In genomic region chr12:41064411-41064810, GRCh38 we compare ENCODE assay signal across 23 cellular contexts.
DNase-seq lines count a peak whose midpoint lies in the region; TF ChIP-seq lines count a peak whose summit lies in the region.
"Had no signal": no experiment of that assay in that cellular context is flagged by ENCODE, and none has a peak within 500 bp of the region (broad histone marks: within the 10 kb centered on the region; RNA-seq: fewer than 3 reads in every experiment).

No MANE protein-coding gene starts in this region.

- H3K4me3 Mint-ChIP-seq in progenitor cell of endocrine pancreas (ENCODE audit: low read depth) = no peak overlapping the region
- H3K4me3 Mint-ChIP-seq: CD14-positive monocyte; CD4-positive, alpha-beta memory T cell; CD4-positive, CD25-positive, alpha-beta regulatory T cell; CD8-positive, alpha-beta memory T cell had no signal

- DNase-seq in progenitor cell of endocrine pancreas (ENCODE audit: low spot score, unreplicated experiment) (no peak), NCI-H1930 (lab: John Stamatoyannopoulos, UW) (no peak)
- no peak for DNase-seq in activated CD4-positive, alpha-beta T cell treated with anti-CD3 and anti-CD28 coated beads, Interleukin-2, amount 50 U/mL, for 1 hour
- DNase-seq: 8988T; ACHN; BE2C; C1 segment of cervical spinal cord; CD4-positive, alpha-beta memory T cell; CD4-positive, CD25-positive, alpha-beta regulatory T cell; CD8-positive, alpha-beta memory T cell; COR-L47; DMS 273 treated with DMSO at 0.1 percent for 48 hours; DMS153; DMS53; DMS79; DND-41; EL; GDM1 had no signal

- peak overlapping the region; percentile 51 for H3K27ac ChIP-seq in muscle layer of colon (ENCODE audit: low read depth, low read length)
- H3K27ac ChIP-seq in rectal smooth muscle tissue (ENCODE audit: low read depth, low read length) = peak overlapping the region; percentile 65
- H3K27ac ChIP-seq: BLaER1 had no signal

- H3K36me3 ChIP-seq in muscle layer of colon (ENCODE audit: insufficient read depth, low read length) = no peaks in the 10 kb centered on the region
- no peaks in the 10 kb centered on the region for H3K36me3 ChIP-seq in rectal smooth muscle tissue (ENCODE audit: control insufficient read depth, insufficient read depth, low read length)
- H3K36me3 ChIP-seq: BE2C, BLaER1 had no signal

- no peak overlapping the region for H3K27ac Mint-ChIP-seq in progenitor cell of endocrine pancreas
- H3K27ac Mint-ChIP-seq: CD14-positive monocyte; CD4-positive, alpha-beta memory T cell; CD4-positive, CD25-positive, alpha-beta regulatory T cell; CD8-positive, alpha-beta memory T cell had no signal

- H3K9ac ChIP-seq in muscle layer of colon (ENCODE audit: low read length) (no peak overlapping the region), rectal smooth muscle tissue (ENCODE audit: low read length) (no peak overlapping the region)
- H3K9ac ChIP-seq: BLaER1 had no signal

- H3K36me3 Mint-ChIP-seq in progenitor cell of endocrine pancreas (ENCODE audit: insufficient read depth) = no peaks in the 10 kb centered on the region
- H3K36me3 Mint-ChIP-seq: CD14-positive monocyte; CD4-positive, alpha-beta memory T cell; CD4-positive, CD25-positive, alpha-beta regulatory T cell; CD8-positive, alpha-beta memory T cell had no signal

- H3K4me1 ChIP-seq in muscle layer of colon (ENCODE audit: insufficient read depth, low read length) = no peaks in the 10 kb centered on the region
- no peaks in the 10 kb centered on the region for H3K4me1 ChIP-seq in rectal smooth muscle tissue (ENCODE audit: control insufficient read depth, insufficient read depth, low read length)
- H3K4me1 ChIP-seq: BE2C, BLaER1 had no signal

- H3K9me3 ChIP-seq in muscle layer of colon (ENCODE audit: low read length) = no peaks in the 10 kb centered on the region
- H3K9me3 ChIP-seq: BE2C, BLaER1 had no signal

- H3K9me3 Mint-ChIP-seq in progenitor cell of endocrine pancreas (ENCODE audit: low read depth) = no peaks in the 10 kb centered on the region

- H3K27me3 ChIP-seq in muscle layer of colon (ENCODE audit: control insufficient read depth in 1 of 2, insufficient read depth in 2 of 2, low read length in 2 of 2) (no peaks in the 10 kb centered on the region), rectal smooth muscle tissue (ENCODE audit: control insufficient read depth, insufficient read depth, low read length) (no peaks in the 10 kb centered on the region)
- H3K27me3 ChIP-seq: BE2C, BLaER1 had no signal

- no peaks in the 10 kb centered on the region for H3K27me3 Mint-ChIP-seq in progenitor cell of endocrine pancreas
- H3K27me3 Mint-ChIP-seq: CD4-positive, alpha-beta memory T cell; CD4-positive, CD25-positive, alpha-beta regulatory T cell; CD8-positive, alpha-beta memory T cell had no signal

- H3K4me3 ChIP-seq in muscle layer of colon (ENCODE audit: low read depth in 1 of 2, low read length in 2 of 2) = no peak overlapping the region
- H3K4me3 ChIP-seq in rectal smooth muscle tissue (ENCODE audit: low read length) = no peak overlapping the region
- H3K4me3 ChIP-seq: BLaER1, GM12878 had no signal

- peaks cover 14% of the 10 kb centered on the region for H3K4me1 Mint-ChIP-seq in progenitor cell of endocrine pancreas (ENCODE audit: low read depth)
- H3K4me1 Mint-ChIP-seq: CD14-positive monocyte; CD4-positive, alpha-beta memory T cell; CD4-positive, CD25-positive, alpha-beta regulatory T cell; CD8-positive, alpha-beta memory T cell had no signal

- no peak for TF ChIP-seq CTCF in progenitor cell of endocrine pancreas (IDR thresholded peaks at IDR 0.05; ENCODE audit: unreplicated experiment)
